Comparison of ENCODE assay signal across 27 cellular contexts in the genomic region with DNA sequence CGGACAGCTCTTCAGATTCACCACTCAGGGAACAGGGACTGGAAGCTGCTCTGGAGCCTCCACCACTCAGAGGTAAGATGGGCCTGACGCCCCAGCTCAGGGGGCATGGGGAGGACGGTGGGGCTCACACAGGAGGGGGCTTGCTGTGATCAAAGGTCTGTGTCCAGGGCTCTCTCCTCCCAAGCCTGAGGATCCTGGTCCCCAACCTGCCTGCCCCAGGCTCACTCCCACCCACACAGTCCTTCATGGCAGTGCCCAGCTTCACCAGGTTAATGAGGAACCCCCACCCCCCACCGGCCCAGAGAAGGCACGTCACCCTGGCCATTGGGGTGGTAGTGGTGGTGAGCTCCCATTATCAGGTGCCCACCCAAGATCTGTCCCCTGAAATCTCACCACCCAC.
"Had no signal": no experiment of that assay in that cellular context is flagged by ENCODE, and none has a peak within 500 bp of the region (broad histone marks: within the 10 kb centered on the region; RNA-seq: fewer than 3 reads in every experiment).

No MANE protein-coding gene starts in this region.

- H3K4me2 ChIP-seq: neural progenitor cell had no signal

- H3K4me3 ChIP-seq: colonic mucosa, lower lobe of right lung, mucosa of descending colon, neural progenitor cell, prostate gland, skin epidermis, spleen, thoracic aorta, tibial nerve, upper lobe of right lung, uterus had no signal

- H3K27ac ChIP-seq: colonic mucosa, lower lobe of right lung, neural progenitor cell, prostate gland, skin epidermis, spleen, thoracic aorta, tibial nerve, upper lobe of right lung, uterus had no signal

- H3K27ac Mint-ChIP-seq: effector memory CD8-positive, alpha-beta T cell; immature natural killer cell; memory B cell; mesothelial cell of epicardium; naive thymus-derived CD4-positive, alpha-beta T cell; nephron; neural progenitor cell; stimulated activated naive B cell treated with anti-CD40 and anti-IgM and Interleukin-4, amounts not matched to agents 10 μg/mL and 1 μg/mL and 100 μg/mL, for 72 hours; stimulated activated naive CD8-positive, alpha-beta T cell treated with anti-CD3 and anti-CD28 coated beads, Interleukin-15, Interleukin-2, amounts not matched to agents 100 ng/mL and 50 ng/mL, for 24 hours had no signal

- DNase-seq: colonic mucosa; dermis blood vessel endothelial cell; effector memory CD8-positive, alpha-beta T cell; erythroblast; hippocampal formation; immature natural killer cell; left ventricle myocardium superior; lower lobe of right lung; mucosa of descending colon; naive thymus-derived CD4-positive, alpha-beta T cell; right cardiac atrium; spleen; stimulated activated CD4-positive, alpha-beta T cell treated with anti-CD3 and anti-CD28 coated beads, Interleukin-15, amount 100 ng/mL, for 24 hours; stimulated activated CD4-positive, alpha-beta T cell treated with anti-CD3 and anti-CD28 coated beads, Interleukin-2, amount 100 ng/mL, for 48 hours; stimulated activated naive B cell treated with anti-CD40 and anti-IgM and Interleukin-4, amounts not matched to agents 10 μg/mL and 1 μg/mL and 100 μg/mL, for 72 hours; upper lobe of right lung; uterus had no signal

- ATAC-seq: effector memory CD8-positive, alpha-beta T cell; left ventricle myocardium superior; lower lobe of right lung; mucosa of descending colon; naive thymus-derived CD4-positive, alpha-beta T cell; right cardiac atrium; stimulated activated naive B cell treated with anti-CD40 and anti-IgM and Interleukin-4, amounts not matched to agents 10 μg/mL and 1 μg/mL and 100 μg/mL, for 72 hours; upper lobe of right lung had no signal

- H2AFZ ChIP-seq: neural progenitor cell had no signal

- H3K4me1 ChIP-seq: colonic mucosa, lower lobe of right lung, neural progenitor cell, prostate gland, spleen, tibial nerve, upper lobe of right lung, uterus had no signal

- H3K4me1 Mint-ChIP-seq: central memory CD8-positive, alpha-beta T cell; immature natural killer cell; memory B cell; mesothelial cell of epicardium; naive thymus-derived CD4-positive, alpha-beta T cell; nephron; neural progenitor cell; stimulated activated naive B cell treated with anti-CD40 and anti-IgM and Interleukin-4, amounts not matched to agents 10 μg/mL and 1 μg/mL and 100 μg/mL, for 72 hours had no signal

- H3K27me3 ChIP-seq: colonic mucosa, neural progenitor cell, spleen, tibial nerve, upper lobe of right lung, uterus had no signal

- H3K36me3 ChIP-seq: colonic mucosa, lower lobe of right lung, neural progenitor cell, prostate gland, spleen, thoracic aorta, tibial nerve, upper lobe of right lung, uterus had no signal

- H3K4me3 Mint-ChIP-seq: central memory CD8-positive, alpha-beta T cell; effector memory CD8-positive, alpha-beta T cell; immature natural killer cell; memory B cell; mesothelial cell of epicardium; naive thymus-derived CD4-positive, alpha-beta T cell; nephron; neural progenitor cell; stimulated activated naive B cell treated with anti-CD40 and anti-IgM and Interleukin-4, amounts not matched to agents 10 μg/mL and 1 μg/mL and 100 μg/mL, for 72 hours; stimulated activated naive CD8-positive, alpha-beta T cell treated with anti-CD3 and anti-CD28 coated beads, Interleukin-15, Interleukin-2, amounts not matched to agents 100 ng/mL and 50 ng/mL, for 24 hours had no signal

- H3K9me3 ChIP-seq: colonic mucosa, prostate gland, thoracic aorta, upper lobe of right lung, uterus had no signal

- H3K27me3 Mint-ChIP-seq: central memory CD8-positive, alpha-beta T cell; effector memory CD8-positive, alpha-beta T cell; memory B cell; naive thymus-derived CD4-positive, alpha-beta T cell; stimulated activated naive B cell treated with anti-CD40 and anti-IgM and Interleukin-4, amounts not matched to agents 10 μg/mL and 1 μg/mL and 100 μg/mL, for 72 hours; stimulated activated naive CD8-positive, alpha-beta T cell treated with anti-CD3 and anti-CD28 coated beads, Interleukin-15, Interleukin-2, amounts not matched to agents 100 ng/mL and 50 ng/mL, for 24 hours had no signal
